In genomic region chr19:23395722-23396117, GRCh38 we compare ENCODE assay signal across 7 cellular contexts. TPM values are rescaled to one million over a fixed set of nuclear protein-coding genes. Genes with fewer than 3 reads are reported as not detected.
A peak's percentile ranks its signal among the peaks of the same experiment; 100 is the strongest.
DNase-seq lines count a peak whose midpoint lies in the region; ATAC-seq and TF ChIP-seq lines count a peak whose summit lies in the region.
"Not testable (repeated sequence)": the region's sequence is repeated elsewhere in the genome, so short reads cannot be mapped to it uniquely, and the experiment has no call there.

No MANE protein-coding gene starts in this region.

- H3K27me3 ChIP-seq in Panc1 (ENCODE audit: control insufficient read depth, insufficient read depth, low read length); heart left ventricle: not testable (repeated sequence)

- POLR2A ChIA-PET in Panc1 (lab: Charles Lee), result not testable (repeated sequence)

- intact Hi-C loops in Panc1 (cut with micrococcal nuclease; ENCODE audit: unreplicated experiment), result not testable (repeated sequence)
- intact Hi-C loops in heart left ventricle (cut with DNase I), result loop anchor here in 4 of 10 donors (2.0 to 10.0 kb wide), 4 partner anchors 123 to 689 kb away; partner anchors contain the start of genes ZNF675 (in 3 of the 4) and ZNF254 (in 1 of the 4)

- in situ Hi-C loops in Panc1 (cut with HindIII; ENCODE audit: low pct_unique_long_range_greater_than_20kb, low sequenced_read_pairs), result not testable (repeated sequence)

- H3K4me3 ChIP-seq in Panc1 (ENCODE audit: low read depth in 2 of 2, low read length in 2 of 2) (peak overlapping the region; percentile 87 to 90; a peak in 3 of 4 replicates), heart left ventricle (peak overlapping the region in 9 of 12 donors; percentile 80 to 92 (median 88)), skin epidermis (peak overlapping the region in 2 of 7 experiments; percentile 75 to 82)

- H3K36me3 Mint-ChIP-seq in activated T-helper 17 cell treated with anti-CD3 and anti-CD28 coated beads, Interleukin-2, amount 50 U/mL, for 72 hours (ENCODE audit: low read depth), result peaks cover 45% of the 10 kb centered on the region
- H3K36me3 Mint-ChIP-seq in central memory CD8-positive, alpha-beta T cell (ENCODE audit: insufficient read depth), result peaks cover 19% of the 10 kb centered on the region
- H3K36me3 Mint-ChIP-seq in natural killer cell treated with Interleukin-12 subunit alpha and Interleukin-12 subunit beta and Interleukin-15 and Interleukin-18, amount 100 ng/mL, for 72 hours, result peaks cover 19% of the 10 kb centered on the region

- not testable (repeated sequence) for H3K9me3 ChIP-seq in Panc1 (ENCODE audit: control insufficient read depth, insufficient read depth, low read depth, low read length); heart left ventricle

- H3K4me1 Mint-ChIP-seq in activated T-helper 17 cell treated with anti-CD3 and anti-CD28 coated beads, Interleukin-2, amount 50 U/mL, for 72 hours, result not testable (repeated sequence)
- H3K4me1 Mint-ChIP-seq in central memory CD8-positive, alpha-beta T cell, result peaks cover 20% of the 10 kb centered on the region
- peaks cover 13 to 24% of the 10 kb centered on the region in 2 donors for H3K4me1 Mint-ChIP-seq in natural killer cell treated with Interleukin-12 subunit alpha and Interleukin-12 subunit beta and Interleukin-15 and Interleukin-18, amount 100 ng/mL, for 72 hours (ENCODE audit: low read depth in 2 of 2)

- H3K4me1 ChIP-seq in Panc1 (ENCODE audit: control insufficient read depth, insufficient read depth, low read length), result not testable (repeated sequence)
- H3K4me1 ChIP-seq in heart left ventricle, result peaks cover 3 to 42% (median 31%) of the 10 kb centered on the region in 12 donors

- H3K9me3 Mint-ChIP-seq in activated T-helper 17 cell treated with anti-CD3 and anti-CD28 coated beads, Interleukin-2, amount 50 U/mL, for 72 hours; central memory CD8-positive, alpha-beta T cell; natural killer cell treated with Interleukin-12 subunit alpha and Interleukin-12 subunit beta and Interleukin-15 and Interleukin-18, amount 100 ng/mL, for 72 hours: not testable (repeated sequence)

- H3K27ac ChIP-seq in Panc1 (ENCODE audit: low read length) (peak overlapping the region; percentile 84), heart left ventricle (peak overlapping the region in 11 of 12 donors; percentile 42 to 97 (median 93)), skin epidermis (peak overlapping the region in 15 of 21 experiments; percentile 2 to 98 (median 94))

- WGBS in heart left ventricle, 4 donors, result 87 to 90% (median 89%) methylated on average over 10 of the region's 10 CpGs

- not testable (repeated sequence) for TF ChIP-seq POLR2A in heart left ventricle (IDR thresholded peaks at IDR 0.05)

- H3K4me3 Mint-ChIP-seq in activated T-helper 17 cell treated with anti-CD3 and anti-CD28 coated beads, Interleukin-2, amount 50 U/mL, for 72 hours, result peak overlapping the region; percentile 94
- H3K4me3 Mint-ChIP-seq in central memory CD8-positive, alpha-beta T cell, result peak overlapping the region; percentile 95
- H3K4me3 Mint-ChIP-seq in natural killer cell treated with Interleukin-12 subunit alpha and Interleukin-12 subunit beta and Interleukin-15 and Interleukin-18, amount 100 ng/mL, for 72 hours, result peak overlapping the region; percentile 93

- not testable (repeated sequence) for TF ChIP-seq CTCF in Panc1 (IDR thresholded peaks at IDR 0.05); heart left ventricle (IDR thresholded peaks at IDR 0.05)

- not testable (repeated sequence) for H3K36me3 ChIP-seq in Panc1 (ENCODE audit: control insufficient read depth, insufficient read depth, low read length)
- peaks cover 0 to 14% (median 0%) of the 10 kb centered on the region in 9 donors for H3K36me3 ChIP-seq in heart left ventricle

- CTCF ChIA-PET in Panc1 (lab: Charles Lee), result not testable (repeated sequence)

- H3K27me3 Mint-ChIP-seq in activated T-helper 17 cell treated with anti-CD3 and anti-CD28 coated beads, Interleukin-2, amount 50 U/mL, for 72 hours; central memory CD8-positive, alpha-beta T cell; natural killer cell treated with Interleukin-12 subunit alpha and Interleukin-12 subunit beta and Interleukin-15 and Interleukin-18, amount 100 ng/mL, for 72 hours: not testable (repeated sequence)

- DNase-seq in Panc1 (ENCODE audit: low read depth, low spot score); central memory CD8-positive, alpha-beta T cell (ENCODE audit: low spot score in 2 of 2); heart left ventricle; natural killer cell treated with Interleukin-12 subunit alpha and Interleukin-12 subunit beta and Interleukin-15 and Interleukin-18, amount 100 ng/mL, for 72 hours (ENCODE audit: low spot score): not testable (repeated sequence)

- H3K27ac Mint-ChIP-seq in activated T-helper 17 cell treated with anti-CD3 and anti-CD28 coated beads, Interleukin-2, amount 50 U/mL, for 72 hours, result not testable (repeated sequence)
- H3K27ac Mint-ChIP-seq in central memory CD8-positive, alpha-beta T cell (ENCODE audit: low read depth), result peak overlapping the region; percentile 98
- H3K27ac Mint-ChIP-seq in natural killer cell treated with Interleukin-12 subunit alpha and Interleukin-12 subunit beta and Interleukin-15 and Interleukin-18, amount 100 ng/mL, for 72 hours, result peak overlapping the region; percentile 92 to 98

- not testable (repeated sequence) for BruUV-seq in Panc1 (replicated peaks; lab: Mats Ljungman, UMichigan)

- peak; percentile 5 for ATAC-seq in GM21529 (IDR thresholded peaks at IDR 0.05; ENCODE audit: unreplicated experiment)
- not testable (repeated sequence) for ATAC-seq in Panc1; activated T-helper 17 cell treated with anti-CD3 and anti-CD28 coated beads, Interleukin-2, amount 50 U/mL, for 72 hours (replicated peaks); central memory CD8-positive, alpha-beta T cell (replicated peaks; ENCODE audit: extremely low read depth, poor library complexity, severe bottlenecking); heart left ventricle; natural killer cell treated with Interleukin-12 subunit alpha and Interleukin-12 subunit beta and Interleukin-15 and Interleukin-18, amount 100 ng/mL, for 72 hours

RNA-seq across cellular contexts. Expression of gene ZNF91, which starts 0.4 kb away (rescaled TPM):
- total RNA-seq in Panc1 (2021; ENCODE audit: unreplicated experiment), result 20.6 TPM
- polyA plus RNA-seq in Panc1 (2012; ENCODE audit: insufficient read length), result 7.1 TPM
- 10 to 100 TPM; 23.7 to 39.9 TPM for total RNA-seq in activated T-helper 17 cell treated with anti-CD3 and anti-CD28 coated beads, Interleukin-2, amount 50 U/mL, for 72 hours
- 100 to 1,000 TPM in 8 of 9 donors, 10 to 100 TPM in 1; 98.8 to 302 (median 147) TPM for total RNA-seq in heart left ventricle
- polyA plus RNA-seq in heart left ventricle, result 10 to 100 TPM in 1 of 2 donors, 1 to 10 TPM in 1; 9.5 to 23.8 TPM
- total RNA-seq in natural killer cell treated with Interleukin-12 subunit alpha and Interleukin-12 subunit beta and Interleukin-15 and Interleukin-18, amount 100 ng/mL, for 72 hours, result 10 to 100 TPM; 37.0 to 38.2 TPM
